ENCODE assay signal across 15 cellular contexts in the genomic region with DNA sequence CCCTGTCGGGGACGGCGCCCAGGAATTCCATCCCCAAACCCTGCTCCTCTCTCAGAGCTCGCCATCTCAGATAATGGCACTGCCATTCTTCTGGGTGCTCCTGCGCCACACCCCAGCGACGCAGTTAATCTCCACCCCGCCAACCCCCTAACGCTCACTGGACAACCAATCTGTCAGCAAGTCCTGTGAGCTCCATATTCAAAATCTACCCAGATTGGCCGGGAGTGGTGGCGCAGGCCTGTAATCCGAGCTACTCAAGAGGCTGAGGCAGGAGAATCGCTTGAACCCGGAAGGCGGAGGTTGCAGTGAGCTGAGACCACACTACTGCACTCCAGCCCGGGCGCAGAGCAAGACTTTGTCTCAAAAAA.
"Had no signal": no experiment of that assay in that cellular context is flagged by ENCODE, and none has a peak within 500 bp of the region (broad histone marks: within the 10 kb centered on the region; RNA-seq: fewer than 3 reads in every experiment).

No MANE protein-coding gene starts in this region.

- H3K4me3 Mint-ChIP-seq: activated naive CD8-positive, alpha-beta T cell treated with anti-CD3 and anti-CD28 coated beads for 36 hours; dendritic cell treated with granulocyte-macrophage colony-stimulating factor and Interleukin-4, amounts not matched to agents 40 ng/mL and 50 ng/mL, for 4 days; naive thymus-derived CD4-positive, alpha-beta T cell; stimulated activated memory B cell treated with anti-CD40 and anti-IgM and Interleukin-4, amounts not matched to agents 10 μg/mL and 1 μg/mL and 100 μg/mL, for 72 hours had no signal

- H3K9me3 Mint-ChIP-seq: activated naive CD8-positive, alpha-beta T cell treated with anti-CD3 and anti-CD28 coated beads for 36 hours; naive thymus-derived CD4-positive, alpha-beta T cell; stimulated activated memory B cell treated with anti-CD40 and anti-IgM and Interleukin-4, amounts not matched to agents 10 μg/mL and 1 μg/mL and 100 μg/mL, for 72 hours had no signal

- DNase-seq: activated naive CD4-positive, alpha-beta T cell; activated naive CD8-positive, alpha-beta T cell treated with anti-CD3 and anti-CD28 coated beads for 36 hours; activated T-cell treated with anti-CD3 and anti-CD28 coated beads for 4 hours; amniotic stem cell; effector CD8-positive, alpha-beta T cell; left cardiac atrium; mesendoderm; naive thymus-derived CD4-positive, alpha-beta T cell; sigmoid colon; stimulated activated CD4-positive, alpha-beta T cell treated with anti-CD3 and anti-CD28 coated beads, Interleukin-4, amount 100 ng/mL, for 4 hours had no signal

- H3K27me3 Mint-ChIP-seq: activated naive CD8-positive, alpha-beta T cell treated with anti-CD3 and anti-CD28 coated beads for 36 hours; naive thymus-derived CD4-positive, alpha-beta T cell; stimulated activated memory B cell treated with anti-CD40 and anti-IgM and Interleukin-4, amounts not matched to agents 10 μg/mL and 1 μg/mL and 100 μg/mL, for 72 hours had no signal

- H3K27ac Mint-ChIP-seq: activated naive CD8-positive, alpha-beta T cell treated with anti-CD3 and anti-CD28 coated beads for 36 hours; dendritic cell treated with granulocyte-macrophage colony-stimulating factor and Interleukin-4, amounts not matched to agents 40 ng/mL and 50 ng/mL, for 4 days; stimulated activated memory B cell treated with anti-CD40 and anti-IgM and Interleukin-4, amounts not matched to agents 10 μg/mL and 1 μg/mL and 100 μg/mL, for 72 hours had no signal

- ATAC-seq: activated CD4-positive, CD25-positive, alpha-beta regulatory T cell treated with anti-CD3 and anti-CD28 coated beads, Interleukin-2, amount 50 U/mL, for 24 hours; esophagus mucosa; left cardiac atrium; naive thymus-derived CD4-positive, alpha-beta T cell; pancreas; stimulated activated memory B cell treated with anti-CD40 and anti-IgM and Interleukin-4, amounts not matched to agents 10 μg/mL and 1 μg/mL and 100 μg/mL, for 72 hours had no signal
